15 cellular contexts compared by ENCODE assay signal in genomic region chr7:32481176-32481575, GRCh38. TPM values are rescaled to one million over a fixed set of nuclear protein-coding genes. Genes with fewer than 3 reads are reported as not detected.
DNase-seq lines count a peak whose midpoint lies in the region; ATAC-seq and TF ChIP-seq lines count a peak whose summit lies in the region.
"Had no signal": no experiment of that assay in that cellular context is flagged by ENCODE, and none has a peak within 500 bp of the region (broad histone marks: within the 10 kb centered on the region; RNA-seq: fewer than 3 reads in every experiment).

No MANE protein-coding gene starts in this region.

- H3K36me3 ChIP-seq in left ventricle myocardium inferior (peaks cover 17% of the 10 kb centered on the region), heart right ventricle (peaks cover 0 to 17% (median 7%) of the 10 kb centered on the region in 9 donors), mucosa of descending colon (ENCODE audit: low read depth) (no peaks in the 10 kb centered on the region), spleen (peaks cover 0 to 19% (median 9%) of the 10 kb centered on the region in 6 donors)

- no peak for DNase-seq in left ventricle myocardium inferior
- DNase-seq in heart right ventricle, result no peak
- DNase-seq in MV-4-11 (lab: John Stamatoyannopoulos, UW), result peak; percentile 34
- no peak for DNase-seq in mesothelial cell of epicardium (ENCODE audit: low spot score in 2 of 2, unreplicated experiment in 2 of 2)
- no peak for DNase-seq in stimulated activated effector memory CD8-positive, alpha-beta T cell treated with anti-CD3 and anti-CD28 coated beads, Interleukin-12 subunit alpha, Interleukin-12 subunit beta, amount 100 ng/mL, for 72 hours (ENCODE audit: low spot score in 2 of 2)
- DNase-seq in mucosa of descending colon, result no peak
- no peak for DNase-seq in spleen
- DNase-seq: CD4-positive, alpha-beta memory T cell; DMS153; DMS79 treated with DMSO at 0.1 percent for 48 hours; GDM1; GOT3; H9 had no signal

- H3K4me1 ChIP-seq in left ventricle myocardium inferior (peaks cover 6% of the 10 kb centered on the region), heart right ventricle (peaks cover 0 to 16% (median 5%) of the 10 kb centered on the region in 9 donors), mucosa of descending colon (ENCODE audit: low read depth) (no peaks in the 10 kb centered on the region), spleen (no peaks in the 10 kb centered on the region)

- H3K9me3 ChIP-seq in left ventricle myocardium inferior (replicated peaks), result no peaks in the 10 kb centered on the region
- H3K9me3 ChIP-seq in heart right ventricle, result no peaks in the 10 kb centered on the region
- H3K9me3 ChIP-seq in mucosa of descending colon, result no peaks in the 10 kb centered on the region
- H3K9me3 ChIP-seq in spleen, result no peaks in the 10 kb centered on the region
- H3K9me3 ChIP-seq: BE2C had no signal

- no peak for TF ChIP-seq CTCF in left ventricle myocardium inferior (IDR thresholded peaks at IDR 0.05; ENCODE audit: borderline replicate concordance)
- TF ChIP-seq CTCF in heart right ventricle (IDR thresholded peaks at IDR 0.05), result no peak
- no peak for TF ChIP-seq CTCF in mesothelial cell of epicardium (IDR thresholded peaks at IDR 0.05; ENCODE audit: unreplicated experiment)
- no peak for TF ChIP-seq CTCF in mucosa of descending colon (IDR thresholded peaks at IDR 0.05)
- no peak for TF ChIP-seq CTCF in spleen (IDR thresholded peaks at IDR 0.05 in 8 of 11, conservative IDR thresholded peaks at IDR 0.05 in 3 of 11)

- no peak overlapping the region for H3K4me3 Mint-ChIP-seq in mesothelial cell of epicardium
- no peak overlapping the region for H3K4me3 Mint-ChIP-seq in stimulated activated effector memory CD8-positive, alpha-beta T cell treated with anti-CD3 and anti-CD28 coated beads, Interleukin-12 subunit alpha, Interleukin-12 subunit beta, amount 100 ng/mL, for 72 hours
- H3K4me3 Mint-ChIP-seq: CD4-positive, alpha-beta memory T cell; H9 had no signal

- H3K9me3 Mint-ChIP-seq in mesothelial cell of epicardium, result no peaks in the 10 kb centered on the region
- no peaks in the 10 kb centered on the region for H3K9me3 Mint-ChIP-seq in stimulated activated effector memory CD8-positive, alpha-beta T cell treated with anti-CD3 and anti-CD28 coated beads, Interleukin-12 subunit alpha, Interleukin-12 subunit beta, amount 100 ng/mL, for 72 hours
- H3K9me3 Mint-ChIP-seq: CD4-positive, alpha-beta memory T cell; H9 had no signal

- H3K27me3 Mint-ChIP-seq in mesothelial cell of epicardium (ENCODE audit: low read depth), result no peaks in the 10 kb centered on the region
- H3K27me3 Mint-ChIP-seq: CD4-positive, alpha-beta memory T cell had no signal

- intact Hi-C loops in left ventricle myocardium inferior (cut with micrococcal nuclease), result no loop called here
- intact Hi-C loops in heart right ventricle (cut with DNase I), result loop anchor here in 4 of 10 donors (5.0 to 10.0 kb wide), 3 partner anchors 269 to 739 kb away; no protein-coding TSS in a partner anchor
- intact Hi-C loops in mucosa of descending colon (cut with DNase I, micrococcal nuclease), result no loop called here
- intact Hi-C loops in spleen (cut with DNase I; ENCODE audit: low total_unique reads), result loop anchor here (10.0 kb wide), 1 partner anchor 726 kb away; no protein-coding TSS in a partner anchor

- peak overlapping the region; percentile 17 for H3K27ac ChIP-seq in left ventricle myocardium inferior (replicated peaks)
- H3K27ac ChIP-seq in heart right ventricle, result peak overlapping the region in 1 of 10 donors; percentile 61
- H3K27ac ChIP-seq in spleen, result no peak overlapping the region
- H3K27ac ChIP-seq: C4-2B had no signal

- no peak overlapping the region for H3K4me3 ChIP-seq in left ventricle myocardium inferior
- no peak overlapping the region for H3K4me3 ChIP-seq in heart right ventricle
- H3K4me3 ChIP-seq in mucosa of descending colon, result no peak overlapping the region
- H3K4me3 ChIP-seq in spleen, result no peak overlapping the region

- H3K27me3 ChIP-seq in left ventricle myocardium inferior (ENCODE audit: low read depth), result no peaks in the 10 kb centered on the region
- no peaks in the 10 kb centered on the region for H3K27me3 ChIP-seq in heart right ventricle
- no peaks in the 10 kb centered on the region for H3K27me3 ChIP-seq in spleen (replicated peaks in 1 of 7)
- H3K27me3 ChIP-seq: BE2C had no signal

- peaks cover 4% of the 10 kb centered on the region for H3K4me1 Mint-ChIP-seq in mesothelial cell of epicardium
- H3K4me1 Mint-ChIP-seq in stimulated activated effector memory CD8-positive, alpha-beta T cell treated with anti-CD3 and anti-CD28 coated beads, Interleukin-12 subunit alpha, Interleukin-12 subunit beta, amount 100 ng/mL, for 72 hours, result no peaks in the 10 kb centered on the region
- H3K4me1 Mint-ChIP-seq: CD4-positive, alpha-beta memory T cell; H9 had no signal

- peaks cover 4% of the 10 kb centered on the region for H3K36me3 Mint-ChIP-seq in mesothelial cell of epicardium
- peaks cover 12% of the 10 kb centered on the region for H3K36me3 Mint-ChIP-seq in stimulated activated effector memory CD8-positive, alpha-beta T cell treated with anti-CD3 and anti-CD28 coated beads, Interleukin-12 subunit alpha, Interleukin-12 subunit beta, amount 100 ng/mL, for 72 hours

- no peak for ATAC-seq in heart right ventricle
- ATAC-seq in stimulated activated effector memory CD8-positive, alpha-beta T cell treated with anti-CD3 and anti-CD28 coated beads, Interleukin-12 subunit alpha, Interleukin-12 subunit beta, amount 100 ng/mL, for 72 hours, result no peak
- no peak for ATAC-seq in mucosa of descending colon

- 58 to 64% methylated on average over 1 of the region's 1 CpG for WGBS in heart right ventricle, 2 donors
- whole genome bisulfite sequencing in spleen, 5 donors, result 24 to 33% (median 28%) methylated on average over 1 of the region's 1 CpG

- TF ChIP-seq POLR2A in spleen (IDR thresholded peaks at IDR 0.05), result no peak

- peak overlapping the region; percentile 62 for H3K27ac Mint-ChIP-seq in mesothelial cell of epicardium
- H3K27ac Mint-ChIP-seq in stimulated activated effector memory CD8-positive, alpha-beta T cell treated with anti-CD3 and anti-CD28 coated beads, Interleukin-12 subunit alpha, Interleukin-12 subunit beta, amount 100 ng/mL, for 72 hours, result peak overlapping the region; percentile 90
- H3K27ac Mint-ChIP-seq: H9 had no signal

RNA-seq across cellular contexts. Expression of gene LSM5, which starts 9.0 kb away (rescaled TPM):
- total RNA-seq in left ventricle myocardium inferior, result 39.5 TPM
- 10 to 100 TPM; 36.1 to 49.8 (median 40.9) TPM for total RNA-seq in heart right ventricle
- 10 to 100 TPM; 36.1 to 58.3 TPM for polyA plus RNA-seq in heart right ventricle
- total RNA-seq in mesothelial cell of epicardium, result 48.0 to 52.0 TPM (median 51.3 TPM) in 3 replicates
- total RNA-seq in mucosa of descending colon, result 10 to 100 TPM; 27.2 to 44.0 (median 30.2) TPM
- 10 to 100 TPM; 14.5 to 36.8 (median 29.7) TPM for total RNA-seq in spleen
- 100 to 1,000 TPM in 2 of 3 donors, 10 to 100 TPM in 1; 95.1 to 142 (median 101) TPM for polyA plus RNA-seq in spleen

RNA-seq across cellular contexts. Expression of gene AVL9, which starts 14.1 kb away (rescaled TPM):
- total RNA-seq in left ventricle myocardium inferior, result 11.8 TPM
- 10 to 100 TPM; 11.1 to 21.7 (median 15.3) TPM for total RNA-seq in heart right ventricle
- 1 to 10 TPM; 6.3 to 6.7 TPM for polyA plus RNA-seq in heart right ventricle
- total RNA-seq in mesothelial cell of epicardium, result 36.8 to 39.6 TPM (median 38.5 TPM) in 3 replicates
- total RNA-seq in mucosa of descending colon, result 10 to 100 TPM; 56.7 to 81.2 (median 74.5) TPM
- 10 to 100 TPM; 29.8 to 54.8 (median 36.7) TPM for total RNA-seq in spleen
- polyA plus RNA-seq in spleen, result 10 to 100 TPM in 1 of 3 donors, 1 to 10 TPM in 2; 8.4 to 10.0 (median 8.6) TPM
